ENCODE assay signal across 12 cellular contexts in the genomic region with DNA sequence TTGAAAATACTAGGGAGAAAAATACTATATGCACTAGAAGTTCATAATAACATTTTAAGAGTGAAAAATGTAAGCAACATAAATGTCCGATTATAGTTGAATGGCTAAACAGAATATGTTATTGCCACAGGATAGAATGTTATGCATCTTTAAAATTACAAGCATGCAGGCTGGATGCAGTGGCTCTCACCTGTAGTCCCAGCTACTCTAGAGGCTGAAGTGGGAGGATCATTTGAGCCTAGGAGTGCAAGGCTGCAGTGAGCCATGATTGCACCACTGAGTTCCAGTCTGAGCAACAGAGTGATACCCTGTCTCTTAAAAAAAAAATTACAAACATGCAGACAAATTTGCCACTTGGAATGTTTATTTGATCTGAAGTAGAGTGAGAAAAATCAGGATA.
"Had no signal": no experiment of that assay in that cellular context is flagged by ENCODE, and none has a peak within 500 bp of the region (broad histone marks: within the 10 kb centered on the region; RNA-seq: fewer than 3 reads in every experiment).

No MANE protein-coding gene starts in this region.

- H3K4me3 ChIP-seq: colonic mucosa, lower lobe of right lung, ovary, uterus had no signal

- H3K27ac ChIP-seq: colonic mucosa, lower lobe of right lung, ovary, uterus had no signal

- H3K4me3 Mint-ChIP-seq: mesothelial cell of epicardium had no signal

- H3K9me3 ChIP-seq: colonic mucosa, lower lobe of right lung, ovary, uterus had no signal

- ATAC-seq: esophagus mucosa, lower lobe of right lung, sciatic nerve had no signal

- H3K9me3 Mint-ChIP-seq: mesothelial cell of epicardium had no signal

- H3K36me3 Mint-ChIP-seq: mesothelial cell of epicardium had no signal

- H3K27ac Mint-ChIP-seq: mesothelial cell of epicardium had no signal

- H3K36me3 ChIP-seq: colonic mucosa, lower lobe of right lung, ovary, uterus had no signal

- H3K27me3 ChIP-seq: ovary, uterus had no signal

- DNase-seq: activated CD4-positive, alpha-beta T cell treated with anti-CD3 and anti-CD28 coated beads, Interleukin-2, amount 50 U/mL, for 4 hours; activated effector memory CD4-positive, alpha-beta T cell treated with Interleukin-2 at 50 U/mL for 16 hours; activated naive CD4-positive, alpha-beta T cell treated with anti-CD3 and anti-CD28 coated beads, Interleukin-2, amount 50 U/mL, for 16 hours; amniotic stem cell; colonic mucosa; left colon; lower lobe of right lung; ovary; uterus had no signal
